ENCODE assay signal across 8 cellular contexts in the genomic region with DNA sequence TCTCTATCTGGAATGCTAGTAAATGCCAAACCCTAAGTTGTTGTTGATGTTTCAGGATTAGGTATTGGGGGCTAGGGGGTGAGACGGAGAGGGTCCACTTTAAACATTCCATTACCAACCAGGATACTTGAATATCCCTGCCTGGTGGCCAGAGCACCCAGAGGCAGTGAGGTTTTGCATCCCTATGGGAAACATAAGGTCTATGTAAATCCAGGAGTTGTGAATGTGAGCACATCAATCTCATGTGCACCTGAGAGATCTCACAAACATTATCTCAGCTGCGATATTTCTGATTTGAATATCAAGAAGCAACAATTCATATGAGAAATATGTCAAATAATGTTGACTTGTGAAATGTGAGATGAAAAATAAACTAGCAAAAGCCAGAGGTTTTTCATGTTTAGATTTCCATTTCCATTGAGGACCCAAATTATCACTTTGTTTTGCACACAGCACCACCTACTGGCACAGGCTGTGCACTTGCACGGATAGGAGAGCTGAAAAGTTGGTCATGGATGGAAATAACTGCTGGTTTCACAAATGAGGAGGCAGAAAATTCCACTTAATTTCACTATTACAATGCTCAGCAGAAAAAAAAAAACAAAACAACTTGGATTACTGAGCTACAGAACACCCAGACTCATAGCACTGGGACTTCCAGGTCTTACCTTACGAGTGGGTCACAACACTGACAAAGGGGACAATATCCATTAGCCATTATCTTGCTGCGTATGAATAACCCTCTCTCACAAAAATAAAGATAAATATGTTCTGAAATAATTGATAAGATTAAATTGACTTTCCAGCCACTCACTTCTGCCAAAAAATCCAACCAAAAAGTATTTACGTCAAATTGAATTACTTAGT.
DNase-seq lines count a peak whose midpoint lies in the region; ATAC-seq and TF ChIP-seq lines count a peak whose summit lies in the region.

No MANE protein-coding gene starts in this region.

- no peak for TF ChIP-seq POLR2A in vagina (IDR thresholded peaks at IDR 0.05)

- no peaks in the 10 kb centered on the region for H3K4me1 ChIP-seq in vagina

- peaks cover 4% of the 10 kb centered on the region for H3K27me3 Mint-ChIP-seq in activated CD8-positive, alpha-beta memory T cell treated with anti-CD3 and anti-CD28 coated beads, Interleukin-2, amount 10 ng/mL, durations not matched to agents 7 days and 5 days
- peaks cover 14% of the 10 kb centered on the region for H3K27me3 Mint-ChIP-seq in nephron progenitor cell (ENCODE audit: low read depth, poor library complexity)

- H3K36me3 Mint-ChIP-seq in activated CD8-positive, alpha-beta memory T cell treated with anti-CD3 and anti-CD28 coated beads, Interleukin-2, amount 10 ng/mL, durations not matched to agents 7 days and 5 days: no peaks in the 10 kb centered on the region
- H3K36me3 Mint-ChIP-seq in nephron progenitor cell (ENCODE audit: low read depth): no peaks in the 10 kb centered on the region

- no peak overlapping the region for H3K27ac Mint-ChIP-seq in activated CD8-positive, alpha-beta memory T cell treated with anti-CD3 and anti-CD28 coated beads, Interleukin-2, amount 10 ng/mL, durations not matched to agents 7 days and 5 days
- no peak overlapping the region for H3K27ac Mint-ChIP-seq in nephron progenitor cell

- H3K9me3 ChIP-seq in vagina: no peaks in the 10 kb centered on the region

- CTCF ChIA-PET in activated CD8-positive, alpha-beta memory T cell treated with anti-CD3 and anti-CD28 coated beads, Interleukin-2, amount 10 ng/mL, durations not matched to agents 7 days and 5 days (lab: Charles Lee): interaction anchor here (1.1 to 1.7 kb wide), 7 partner anchors 8 to 553 kb away, joined by 3 to 12 read pairs (median 5); no protein-coding TSS in a partner anchor

- no peak overlapping the region for H3K4me3 Mint-ChIP-seq in activated CD8-positive, alpha-beta memory T cell treated with anti-CD3 and anti-CD28 coated beads, Interleukin-2, amount 10 ng/mL, durations not matched to agents 7 days and 5 days
- H3K4me3 Mint-ChIP-seq in nephron progenitor cell: no peak overlapping the region

- no peaks in the 10 kb centered on the region for H3K36me3 ChIP-seq in vagina

- H3K27ac ChIP-seq in vagina: no peak overlapping the region

- DNase-seq in DMS53 treated with DMSO at 0.1 percent for 48 hours (lab: John Stamatoyannopoulos, UW; ENCODE audit: unreplicated experiment) (peak; percentile 55), HCEC 1CT (peak; percentile 68), NCI-H345 (lab: John Stamatoyannopoulos, UW) (peak; percentile 67), fibroblast of mammary gland (ENCODE audit: low read depth) (peak; percentile 80), nephron progenitor cell (peak; percentile 79), vagina (ENCODE audit: extremely low spot score in 2 of 2) (no peak)
- DNase-seq in activated CD8-positive, alpha-beta memory T cell treated with anti-CD3 and anti-CD28 coated beads, Interleukin-2, amount 10 ng/mL, durations not matched to agents 7 days and 5 days: peak; percentile 59

- no peaks in the 10 kb centered on the region for H3K9me3 Mint-ChIP-seq in activated CD8-positive, alpha-beta memory T cell treated with anti-CD3 and anti-CD28 coated beads, Interleukin-2, amount 10 ng/mL, durations not matched to agents 7 days and 5 days (ENCODE audit: low read depth)
- H3K9me3 Mint-ChIP-seq in nephron progenitor cell: no peaks in the 10 kb centered on the region

- TF ChIP-seq CTCF in fibroblast of mammary gland (conservative IDR thresholded peaks at IDR 0.05; ENCODE audit: control insufficient read depth, insufficient read depth, low read depth, low read length) (peak; percentile 98), nephron progenitor cell (IDR thresholded peaks at IDR 0.05) (peak; percentile 95), vagina (IDR thresholded peaks at IDR 0.05) (peak; percentile 64 to 94 (median 93))

- no peaks in the 10 kb centered on the region for H3K27me3 ChIP-seq in vagina

- no peak overlapping the region for H3K4me3 ChIP-seq in fibroblast of mammary gland (ENCODE audit: control insufficient read depth, low read depth, low read length)
- no peak overlapping the region for H3K4me3 ChIP-seq in vagina

- no peak for ATAC-seq in activated CD8-positive, alpha-beta memory T cell treated with anti-CD3 and anti-CD28 coated beads, Interleukin-2, amount 10 ng/mL, durations not matched to agents 7 days and 5 days
- no peak for ATAC-seq in HG02973 (IDR thresholded peaks at IDR 0.05; ENCODE audit: unreplicated experiment)

- no peaks in the 10 kb centered on the region for H3K4me1 Mint-ChIP-seq in activated CD8-positive, alpha-beta memory T cell treated with anti-CD3 and anti-CD28 coated beads, Interleukin-2, amount 10 ng/mL, durations not matched to agents 7 days and 5 days
- peaks cover 33% of the 10 kb centered on the region for H3K4me1 Mint-ChIP-seq in nephron progenitor cell

- intact Hi-C loops in vagina (cut with DNase I): loop anchor here (2.0 to 5.0 kb wide), 2 partner anchors 377 to 554 kb away; no protein-coding TSS in a partner anchor

Comparison
In these comparisons a context has a peak if more than half of its experiments do, and no peak if none do; other contexts are left out.
1. DNase-seq: peak in DMS53 treated with DMSO at 0.1 percent for 48 hours (single experiment), HCEC 1CT (single experiment), NCI-H345 (single experiment), activated CD8-positive, alpha-beta memory T cell treated with anti-CD3 and anti-CD28 coated beads, Interleukin-2, amount 10 ng/mL, durations not matched to agents 7 days and 5 days (single experiment), fibroblast of mammary gland (single experiment) and nephron progenitor cell (single experiment); none in vagina (0 of 2).
2. Peak in every context shown above with its lines, with median percentiles within 50 percentile points of each other: CTCF ChIP-seq.